18 cellular contexts compared by ENCODE assay signal in the genomic region with DNA sequence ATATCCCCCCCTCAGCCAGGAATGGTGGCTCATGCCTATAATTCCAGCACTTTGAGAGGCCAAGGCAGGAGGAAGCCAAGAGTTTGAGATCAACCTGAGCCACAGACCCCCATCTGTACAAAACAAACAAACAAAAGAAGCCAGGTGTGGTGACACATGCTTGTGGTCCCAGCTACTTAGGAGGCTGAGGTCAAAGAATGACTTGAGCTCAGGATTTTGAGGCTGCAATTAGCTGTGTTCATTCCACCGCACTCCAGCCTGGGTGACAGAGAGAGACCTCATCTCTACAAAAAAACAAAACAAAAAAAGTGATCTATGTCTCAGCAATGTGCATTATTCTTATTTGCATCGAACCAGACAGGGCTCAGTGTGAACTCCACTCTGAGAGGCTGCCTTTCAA.
A peak's percentile ranks its signal among the peaks of the same experiment; 100 is the strongest.
DNase-seq lines count a peak whose midpoint lies in the region; TF ChIP-seq lines count a peak whose summit lies in the region.
"Had no signal": no experiment of that assay in that cellular context is flagged by ENCODE, and none has a peak within 500 bp of the region (broad histone marks: within the 10 kb centered on the region; RNA-seq: fewer than 3 reads in every experiment).

No MANE protein-coding gene starts in this region.

- no peak overlapping the region for H3K56ac ChIP-seq in mesendoderm (ENCODE audit: low read length)

- peaks cover 43% of the 10 kb centered on the region for H3K4me1 ChIP-seq in KMS-11 (ENCODE audit: low read depth, poor library complexity, severe bottlenecking)
- no peaks in the 10 kb centered on the region for H3K4me1 ChIP-seq in mesendoderm (ENCODE audit: control insufficient read depth, low read depth, low read length)
- H3K4me1 ChIP-seq in HAP-1 = no peaks in the 10 kb centered on the region

- no peak overlapping the region for H4K8ac ChIP-seq in mesendoderm (ENCODE audit: low read depth, low read length)

- no peaks in the 10 kb centered on the region for H4K20me1 ChIP-seq in KMS-11 (ENCODE audit: insufficient read depth)

- no peak overlapping the region for H2BK5ac ChIP-seq in mesendoderm (ENCODE audit: low read length)

- H3K79me1 ChIP-seq in mesendoderm (ENCODE audit: low read length) = no peaks in the 10 kb centered on the region

- no peak overlapping the region for H4K5ac ChIP-seq in mesendoderm (ENCODE audit: low read length)

- H3K18ac ChIP-seq in mesendoderm (ENCODE audit: low read length) = no peak overlapping the region

- H3K9ac ChIP-seq in KMS-11 (no peak overlapping the region), mesendoderm (ENCODE audit: low read length) (no peak overlapping the region)

- no peaks in the 10 kb centered on the region for H3K9me3 ChIP-seq in HAP-1

- TF ChIP-seq CTCF in KMS-11 (conservative IDR thresholded peaks at IDR 0.05; ENCODE audit: low read depth, low read length) (no peak), astrocyte of the cerebellum (IDR thresholded peaks at IDR 0.05; ENCODE audit: low read depth, low read length, missing control alignments) (no peak), GM20000 (IDR thresholded peaks at IDR 0.05; ENCODE audit: extremely low read depth, missing control alignments) (no peak), coronary artery (IDR thresholded peaks at IDR 0.05) (no peak)

- H3K27ac ChIP-seq in KMS-11 = peak overlapping the region; percentile 71
- no peak overlapping the region for H3K27ac ChIP-seq in mesendoderm (ENCODE audit: low read depth, low read length)
- H3K27ac ChIP-seq in coronary artery = no peak overlapping the region

- H3K27me3 ChIP-seq in KMS-11 (ENCODE audit: insufficient read depth, low read depth) = no peaks in the 10 kb centered on the region
- H3K27me3 ChIP-seq in mesendoderm (ENCODE audit: insufficient read depth, low read length, poor library complexity) = no peaks in the 10 kb centered on the region
- no peaks in the 10 kb centered on the region for H3K27me3 ChIP-seq in HAP-1 (ENCODE audit: low read depth)

- H2BK120ac ChIP-seq in mesendoderm (ENCODE audit: low read depth, low read length) = peak overlapping the region; percentile 38

- H3K79me2 ChIP-seq in KMS-11 (ENCODE audit: insufficient read depth, low read depth) (no peaks in the 10 kb centered on the region), mesendoderm (ENCODE audit: control insufficient read depth, insufficient read depth, low read length) (no peaks in the 10 kb centered on the region)

- no peak overlapping the region for H2BK15ac ChIP-seq in mesendoderm (replicated peaks; ENCODE audit: low read depth)

- H3K23ac ChIP-seq in mesendoderm (ENCODE audit: low read length) = no peak overlapping the region

- H3K36me3 ChIP-seq in KMS-11 (ENCODE audit: insufficient read depth) (no peaks in the 10 kb centered on the region), mesendoderm (ENCODE audit: control insufficient read depth, insufficient read depth, low read length) (no peaks in the 10 kb centered on the region), HAP-1 (replicated peaks) (no peaks in the 10 kb centered on the region)

- in situ Hi-C loops in astrocyte of the cerebellum (cut with HindIII; ENCODE audit: low sequenced_read_pairs) (no loop called here), HAP-1 (cut with MboI; ENCODE audit: low sequenced_read_pairs) (no loop called here)

- DNase-seq in Daoy (ENCODE audit: low read depth) = peak; percentile 89
- DNase-seq in astrocyte of the cerebellum (ENCODE audit: low read depth) = peak; percentile 38
- no peak for DNase-seq in mesendoderm
- no peak for DNase-seq in GM20000 (ENCODE audit: low spot score)
- no peak for DNase-seq in hepatic stellate cell (ENCODE audit: low spot score)
- DNase-seq in coronary artery (ENCODE audit: low spot score) = no peak
- DNase-seq in HAP-1 (ENCODE audit: low spot score in 2 of 2) = no peak
- DNase-seq: AML-193; CD4-positive, CD25-positive, alpha-beta regulatory T cell; DMS79 treated with DMSO at 0.1 percent for 48 hours; HCEC 1CT; NCI-H1092 treated with DMSO at 0.1 percent for 48 hours; NCI-H1694 treated with DMSO at 0.1 percent for 48 hours; NCI-H446; NCI-H748 treated with DMSO at 0.1 percent for 48 hours; SHP77 treated with DMSO at 0.1 percent for 48 hours had no signal

- peak overlapping the region; percentile 39; the same call in 1 of the 2 replicates for H2AFZ ChIP-seq in KMS-11 (ENCODE audit: low read depth)

- H3K4ac ChIP-seq in mesendoderm (ENCODE audit: low read depth, low read length) = no peak overlapping the region

- no peak overlapping the region for H2AK5ac ChIP-seq in mesendoderm (ENCODE audit: low read length)

- no CpG with 5 or more reads among the region's 2 CpGs for WGBS in mesendoderm (ENCODE audit: extremely low coverage, insufficient coverage, low lambda C conversion rate)

- H3K4me2 ChIP-seq in KMS-11 (peak overlapping the region; percentile 74), mesendoderm (ENCODE audit: low read length) (no peak overlapping the region)

- H3K4me3 ChIP-seq in KMS-11 (IDR thresholded peaks at IDR 0.05; ENCODE audit: insufficient read depth, low read depth, low read length) (no peak overlapping the region), astrocyte of the cerebellum (ENCODE audit: low read depth, low read length) (no peak overlapping the region), mesendoderm (ENCODE audit: low read length) (no peak overlapping the region), coronary artery (no peak overlapping the region), HAP-1 (no peak overlapping the region)
- H3K4me3 ChIP-seq: K562 had no signal

Comparison
In these comparisons a context has a peak if more than half of its experiments do, and no peak if none do; other contexts are left out.
1. DNase-seq: peak in Daoy (single experiment) and astrocyte of the cerebellum (single experiment); none in mesendoderm (single experiment), GM20000 (single experiment), hepatic stellate cell (single experiment), coronary artery (single experiment) and HAP-1 (0 of 2).